In genomic region chr7:55571534-55572377, GRCh38 we compare ENCODE assay signal across 1 cellular context.
TF ChIP-seq lines count a peak whose summit lies in the region.

No MANE protein-coding gene starts in this region.

TF ChIP-seq in K562, 482 proteins besides CTCF, POLR2A, EP300 and RAD21 (continued from another document and continues in another):
- TF ChIP-seq, protein P1, sequence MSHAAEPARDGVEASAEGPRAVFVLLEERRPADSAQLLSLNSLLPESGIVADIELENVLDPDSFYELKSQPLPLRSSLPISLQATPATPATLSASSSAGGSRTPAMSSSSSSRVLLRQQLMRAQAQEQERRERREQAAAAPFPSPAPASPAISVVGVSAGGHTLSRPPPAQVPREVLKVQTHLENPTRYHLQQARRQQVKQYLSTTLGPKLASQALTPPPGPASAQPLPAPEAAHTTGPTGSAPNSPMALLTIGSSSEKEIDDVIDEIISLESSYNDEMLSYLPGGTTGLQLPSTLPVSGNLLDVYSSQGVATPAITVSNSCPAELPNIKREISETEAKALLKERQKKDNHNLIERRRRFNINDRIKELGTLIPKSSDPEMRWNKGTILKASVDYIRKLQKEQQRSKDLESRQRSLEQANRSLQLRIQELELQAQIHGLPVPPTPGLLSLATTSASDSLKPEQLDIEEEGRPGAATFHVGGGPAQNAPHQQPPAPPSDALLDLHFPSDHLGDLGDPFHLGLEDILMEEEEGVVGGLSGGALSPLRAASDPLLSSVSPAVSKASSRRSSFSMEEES (CRISPR knock-in tag; IDR thresholded peaks at IDR 0.05): no peak
- no peak for TF ChIP-seq SRSF1 (IDR thresholded peaks at IDR 0.05; ENCODE audit: low read depth, low read length)
- TF ChIP-seq, protein P2, sequence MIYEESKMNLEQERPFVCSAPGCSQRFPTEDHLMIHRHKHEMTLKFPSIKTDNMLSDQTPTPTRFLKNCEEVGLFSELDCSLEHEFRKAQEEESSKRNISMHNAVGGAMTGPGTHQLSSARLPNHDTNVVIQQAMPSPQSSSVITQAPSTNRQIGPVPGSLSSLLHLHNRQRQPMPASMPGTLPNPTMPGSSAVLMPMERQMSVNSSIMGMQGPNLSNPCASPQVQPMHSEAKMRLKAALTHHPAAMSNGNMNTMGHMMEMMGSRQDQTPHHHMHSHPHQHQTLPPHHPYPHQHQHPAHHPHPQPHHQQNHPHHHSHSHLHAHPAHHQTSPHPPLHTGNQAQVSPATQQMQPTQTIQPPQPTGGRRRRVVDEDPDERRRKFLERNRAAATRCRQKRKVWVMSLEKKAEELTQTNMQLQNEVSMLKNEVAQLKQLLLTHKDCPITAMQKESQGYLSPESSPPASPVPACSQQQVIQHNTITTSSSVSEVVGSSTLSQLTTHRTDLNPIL (CRISPR knock-in tag; IDR thresholded peaks at IDR 0.05): no peak
- no peak for TF ChIP-seq HSF4 (CRISPR knock-in tag; IDR thresholded peaks at IDR 0.05; ENCODE audit: borderline replicate concordance)
- no peak for TF ChIP-seq NR2C2 (CRISPR knock-in tag; IDR thresholded peaks at IDR 0.05)
- TF ChIP-seq NR2C2 (tag; IDR thresholded peaks at IDR 0.05): no peak
- peak; percentile 52; the same call in 1 of the 2 replicates for TF ChIP-seq MGA (IDR thresholded peaks at IDR 0.05)
- TF ChIP-seq PTBP1 (IDR thresholded peaks at IDR 0.05; ENCODE audit: low read depth, low read length): no peak
- no peak for TF ChIP-seq KLF1 (tag; IDR thresholded peaks at IDR 0.05)
- TF ChIP-seq ELF2 (CRISPR knock-in tag; IDR thresholded peaks at IDR 0.05): 0 out of 2 replicates have a peak, but pooled peaks have one; percentile 34
- TF ChIP-seq ZNF512 (tag; IDR thresholded peaks at IDR 0.05): no peak
- TF ChIP-seq MCM5 (IDR thresholded peaks at IDR 0.05; ENCODE audit: low read depth): no peak
- TF ChIP-seq ZFP36 (IDR thresholded peaks at IDR 0.05; ENCODE audit: low read depth, low read length, partially characterized antibody): no peak
- TF ChIP-seq, protein P3, sequence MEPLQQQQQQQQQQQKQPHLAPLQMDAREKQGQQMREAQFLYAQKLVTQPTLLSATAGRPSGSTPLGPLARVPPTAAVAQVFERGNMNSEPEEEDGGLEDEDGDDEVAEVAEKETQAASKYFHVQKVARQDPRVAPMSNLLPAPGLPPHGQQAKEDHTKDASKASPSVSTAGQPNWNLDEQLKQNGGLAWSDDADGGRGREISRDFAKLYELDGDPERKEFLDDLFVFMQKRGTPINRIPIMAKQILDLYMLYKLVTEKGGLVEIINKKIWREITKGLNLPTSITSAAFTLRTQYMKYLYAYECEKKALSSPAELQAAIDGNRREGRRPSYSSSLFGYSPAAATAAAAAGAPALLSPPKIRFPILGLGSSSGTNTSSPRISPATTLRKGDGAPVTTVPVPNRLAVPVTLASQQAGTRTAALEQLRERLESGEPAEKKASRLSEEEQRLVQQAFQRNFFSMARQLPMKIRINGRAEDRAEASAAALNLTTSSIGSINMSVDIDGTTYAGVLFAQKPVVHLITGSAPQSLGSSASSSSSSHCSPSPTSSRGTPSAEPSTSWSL (CRISPR knock-in tag; IDR thresholded peaks at IDR 0.05; ENCODE audit: borderline replicate concordance): no peak
- TF ChIP-seq MYC (IDR thresholded peaks at IDR 0.05; ENCODE audit: low read depth, low read length): 0 out of 2 replicates have a peak, but pooled peaks have one; percentile 8
- no peak for TF ChIP-seq MYC (CRISPR knock-in tag; IDR thresholded peaks at IDR 0.05; ENCODE audit: borderline replicate concordance, low read depth)
- no peak for TF ChIP-seq NUFIP1 (IDR thresholded peaks at IDR 0.05; ENCODE audit: partially characterized antibody)
- no peak for TF ChIP-seq EZH2 (IDR thresholded peaks at IDR 0.05; ENCODE audit: borderline replicate concordance, low read depth, low read length)
- TF ChIP-seq SRSF7 (optimal IDR thresholded peaks at IDR 0.05; ENCODE audit: low read depth, low read length): no peak
- TF ChIP-seq KHSRP (IDR thresholded peaks at IDR 0.05): no peak
- TF ChIP-seq, protein P4, sequence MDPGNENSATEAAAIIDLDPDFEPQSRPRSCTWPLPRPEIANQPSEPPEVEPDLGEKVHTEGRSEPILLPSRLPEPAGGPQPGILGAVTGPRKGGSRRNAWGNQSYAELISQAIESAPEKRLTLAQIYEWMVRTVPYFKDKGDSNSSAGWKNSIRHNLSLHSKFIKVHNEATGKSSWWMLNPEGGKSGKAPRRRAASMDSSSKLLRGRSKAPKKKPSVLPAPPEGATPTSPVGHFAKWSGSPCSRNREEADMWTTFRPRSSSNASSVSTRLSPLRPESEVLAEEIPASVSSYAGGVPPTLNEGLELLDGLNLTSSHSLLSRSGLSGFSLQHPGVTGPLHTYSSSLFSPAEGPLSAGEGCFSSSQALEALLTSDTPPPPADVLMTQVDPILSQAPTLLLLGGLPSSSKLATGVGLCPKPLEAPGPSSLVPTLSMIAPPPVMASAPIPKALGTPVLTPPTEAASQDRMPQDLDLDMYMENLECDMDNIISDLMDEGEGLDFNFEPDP (CRISPR knock-in tag; IDR thresholded peaks at IDR 0.05): no peak
- TF ChIP-seq U2AF2 (optimal IDR thresholded peaks at IDR 0.05; ENCODE audit: low read depth, low read length): no peak
- TF ChIP-seq HDGF (IDR thresholded peaks at IDR 0.05): no peak
- TF ChIP-seq RB1 (IDR thresholded peaks at IDR 0.05; ENCODE audit: low read depth): peak; percentile 55; the same call in 1 of the 2 replicates
- TF ChIP-seq ZNF75A (CRISPR knock-in tag; IDR thresholded peaks at IDR 0.05): no peak
- 0 out of 2 replicates have a peak, but pooled peaks have one; percentile 28 for TF ChIP-seq HNRNPL (IDR thresholded peaks at IDR 0.05; ENCODE audit: low read depth, low read length)
- TF ChIP-seq E2F6 (IDR thresholded peaks at IDR 0.05; ENCODE audit: borderline replicate concordance in 1 of 2, extremely low read depth in 1 of 2, insufficient read depth in 1 of 2, insufficient read length in 1 of 2, low read depth in 1 of 2, low read length in 1 of 2, poor library complexity in 1 of 2, severe bottlenecking in 1 of 2): peak in 1 of 2 experiments; percentile 89
- TF ChIP-seq, protein P5, sequence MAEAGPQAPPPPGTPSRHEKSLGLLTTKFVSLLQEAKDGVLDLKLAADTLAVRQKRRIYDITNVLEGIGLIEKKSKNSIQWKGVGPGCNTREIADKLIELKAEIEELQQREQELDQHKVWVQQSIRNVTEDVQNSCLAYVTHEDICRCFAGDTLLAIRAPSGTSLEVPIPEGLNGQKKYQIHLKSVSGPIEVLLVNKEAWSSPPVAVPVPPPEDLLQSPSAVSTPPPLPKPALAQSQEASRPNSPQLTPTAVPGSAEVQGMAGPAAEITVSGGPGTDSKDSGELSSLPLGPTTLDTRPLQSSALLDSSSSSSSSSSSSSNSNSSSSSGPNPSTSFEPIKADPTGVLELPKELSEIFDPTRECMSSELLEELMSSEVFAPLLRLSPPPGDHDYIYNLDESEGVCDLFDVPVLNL (CRISPR knock-in tag; IDR thresholded peaks at IDR 0.05; ENCODE audit: low read depth): no peak
- TF ChIP-seq IRF2 (CRISPR knock-in tag; IDR thresholded peaks at IDR 0.05): no peak
- TF ChIP-seq ZNF644 (tag; IDR thresholded peaks at IDR 0.05; ENCODE audit: low read depth): no peak; the same call in 1 of the 2 replicates
- TF ChIP-seq ZBTB26 (CRISPR knock-in tag; IDR thresholded peaks at IDR 0.05): no peak
- TF ChIP-seq HNRNPLL (IDR thresholded peaks at IDR 0.05; ENCODE audit: low read depth, low read length, poor library complexity, severe bottlenecking): peak; percentile 43
- TF ChIP-seq U2AF1 (optimal IDR thresholded peaks at IDR 0.05; ENCODE audit: low read depth, low read length): no peak
- TF ChIP-seq NCOA6 (IDR thresholded peaks at IDR 0.05): peak; percentile 44; the same call in 1 of the 2 replicates
- no peak for TF ChIP-seq ZZZ3 (IDR thresholded peaks at IDR 0.05)
- TF ChIP-seq NFXL1 (CRISPR knock-in tag; IDR thresholded peaks at IDR 0.05): no peak
